In genomic region chr15:22757440-22758071, GRCh38 we compare ENCODE assay signal across 8 cellular contexts. TPM values are rescaled to one million over a fixed set of nuclear protein-coding genes. Genes with fewer than 3 reads are reported as not detected.
DNase-seq lines count a peak whose midpoint lies in the region; ATAC-seq and TF ChIP-seq lines count a peak whose summit lies in the region.
"Not testable (repeated sequence)": the region's sequence is repeated elsewhere in the genome, so short reads cannot be mapped to it uniquely, and the experiment has no call there.

No MANE protein-coding gene starts in this region.

- peak overlapping the region; percentile 48 for H3K4me3 ChIP-seq in MG63

- H3K9me3 Mint-ChIP-seq in activated naive CD8-positive, alpha-beta T cell treated with anti-CD3 and anti-CD28 coated beads, Interleukin-2, amount 50 U/mL, for 24 hours; glutamatergic neuron (ENCODE audit: unreplicated experiment); neural crest cell: not testable (repeated sequence)

- TF ChIP-seq CTCF in glutamatergic neuron (IDR thresholded peaks at IDR 0.05; ENCODE audit: partially characterized antibody, unreplicated experiment); neural crest cell (conservative IDR thresholded peaks at IDR 0.05): not testable (repeated sequence)

- H3K27me3 Mint-ChIP-seq in activated naive CD8-positive, alpha-beta T cell treated with anti-CD3 and anti-CD28 coated beads, Interleukin-2, amount 50 U/mL, for 24 hours = peaks cover 12% of the 10 kb centered on the region
- H3K27me3 Mint-ChIP-seq in glutamatergic neuron (ENCODE audit: unreplicated experiment) = not testable (repeated sequence)
- H3K27me3 Mint-ChIP-seq in neural crest cell (ENCODE audit: low read depth) = peaks cover 34% of the 10 kb centered on the region

- peak overlapping the region; percentile 71 for H3K27ac Mint-ChIP-seq in activated naive CD8-positive, alpha-beta T cell treated with anti-CD3 and anti-CD28 coated beads, Interleukin-2, amount 50 U/mL, for 24 hours
- H3K27ac Mint-ChIP-seq in glutamatergic neuron (ENCODE audit: unreplicated experiment); neural crest cell (ENCODE audit: unreplicated experiment): not testable (repeated sequence)

- peak; percentile 69 for ATAC-seq in GM21619 (IDR thresholded peaks at IDR 0.05; ENCODE audit: unreplicated experiment)
- peak; percentile 81 for ATAC-seq in activated naive CD8-positive, alpha-beta T cell treated with anti-CD3 and anti-CD28 coated beads, Interleukin-2, amount 50 U/mL, for 24 hours

- DNase-seq in D341Med (ENCODE audit: low spot score) (peak; percentile 66), MG63 (peak; percentile 79), T-helper 2 cell (peak; percentile 13 to 59 (median 55)), glutamatergic neuron (peak; percentile 68), neural crest cell (ENCODE audit: low read depth, low spot score) (peak; percentile 56)
- peak; percentile 41 for DNase-seq in activated naive CD8-positive, alpha-beta T cell treated with anti-CD3 and anti-CD28 coated beads, Interleukin-2, amount 50 U/mL, for 24 hours
- DNase-seq in stimulated activated CD8-positive, alpha-beta memory T cell treated with anti-CD3 and anti-CD28 coated beads, Interleukin-7, amount 100 ng/mL, for 4 hours (ENCODE audit: low read depth in 2 of 2) = peak; percentile 26 to 38

- not testable (repeated sequence) for H3K27me3 ChIP-seq in MG63

- H3K4me3 Mint-ChIP-seq in activated naive CD8-positive, alpha-beta T cell treated with anti-CD3 and anti-CD28 coated beads, Interleukin-2, amount 50 U/mL, for 24 hours = peak overlapping the region; percentile 78
- H3K4me3 Mint-ChIP-seq in glutamatergic neuron (ENCODE audit: unreplicated experiment) (peak overlapping the region; percentile 78), neural crest cell (peak overlapping the region; percentile 66)

- H3K36me3 ChIP-seq in MG63 = not testable (repeated sequence)

- not testable (repeated sequence) for H3K9me3 ChIP-seq in MG63

- peaks cover 14% of the 10 kb centered on the region for H3K4me1 Mint-ChIP-seq in activated naive CD8-positive, alpha-beta T cell treated with anti-CD3 and anti-CD28 coated beads, Interleukin-2, amount 50 U/mL, for 24 hours
- H3K4me1 Mint-ChIP-seq in glutamatergic neuron (ENCODE audit: low read depth, unreplicated experiment); neural crest cell: not testable (repeated sequence)

- H3K36me3 Mint-ChIP-seq in activated naive CD8-positive, alpha-beta T cell treated with anti-CD3 and anti-CD28 coated beads, Interleukin-2, amount 50 U/mL, for 24 hours (ENCODE audit: low read depth); glutamatergic neuron (ENCODE audit: unreplicated experiment); neural crest cell (ENCODE audit: low read depth): not testable (repeated sequence)

RNA-seq across cellular contexts. Expression of gene NIPA1, which starts 28.9 kb away (rescaled TPM):
- total RNA-seq in MG63 (2014; rRNA removed; shearing (Covaris generic); ENCODE audit: low replicate concordance) = 3.9 and 6.9 TPM in 2 replicates
- total RNA-seq in glutamatergic neuron (ENCODE audit: unreplicated experiment) (41.5 TPM), neural crest cell (16.7 and 17.7 TPM in 2 replicates)

Comparison
In these comparisons a context has a peak if more than half of its experiments do, and no peak if none do; other contexts are left out.
1. Peak in every context shown above with its lines: DNase-seq, ATAC-seq and H3K4me3 ChIP-seq.